1 cellular context compared by ENCODE assay signal in genomic region chr18:77733292-77733903, GRCh38.
TF ChIP-seq lines count a peak whose summit lies in the region.

No MANE protein-coding gene starts in this region.

TF ChIP-seq in K562, 482 proteins besides CTCF, POLR2A, EP300 and RAD21 (continued from another document):
- TF ChIP-seq, protein P1, sequence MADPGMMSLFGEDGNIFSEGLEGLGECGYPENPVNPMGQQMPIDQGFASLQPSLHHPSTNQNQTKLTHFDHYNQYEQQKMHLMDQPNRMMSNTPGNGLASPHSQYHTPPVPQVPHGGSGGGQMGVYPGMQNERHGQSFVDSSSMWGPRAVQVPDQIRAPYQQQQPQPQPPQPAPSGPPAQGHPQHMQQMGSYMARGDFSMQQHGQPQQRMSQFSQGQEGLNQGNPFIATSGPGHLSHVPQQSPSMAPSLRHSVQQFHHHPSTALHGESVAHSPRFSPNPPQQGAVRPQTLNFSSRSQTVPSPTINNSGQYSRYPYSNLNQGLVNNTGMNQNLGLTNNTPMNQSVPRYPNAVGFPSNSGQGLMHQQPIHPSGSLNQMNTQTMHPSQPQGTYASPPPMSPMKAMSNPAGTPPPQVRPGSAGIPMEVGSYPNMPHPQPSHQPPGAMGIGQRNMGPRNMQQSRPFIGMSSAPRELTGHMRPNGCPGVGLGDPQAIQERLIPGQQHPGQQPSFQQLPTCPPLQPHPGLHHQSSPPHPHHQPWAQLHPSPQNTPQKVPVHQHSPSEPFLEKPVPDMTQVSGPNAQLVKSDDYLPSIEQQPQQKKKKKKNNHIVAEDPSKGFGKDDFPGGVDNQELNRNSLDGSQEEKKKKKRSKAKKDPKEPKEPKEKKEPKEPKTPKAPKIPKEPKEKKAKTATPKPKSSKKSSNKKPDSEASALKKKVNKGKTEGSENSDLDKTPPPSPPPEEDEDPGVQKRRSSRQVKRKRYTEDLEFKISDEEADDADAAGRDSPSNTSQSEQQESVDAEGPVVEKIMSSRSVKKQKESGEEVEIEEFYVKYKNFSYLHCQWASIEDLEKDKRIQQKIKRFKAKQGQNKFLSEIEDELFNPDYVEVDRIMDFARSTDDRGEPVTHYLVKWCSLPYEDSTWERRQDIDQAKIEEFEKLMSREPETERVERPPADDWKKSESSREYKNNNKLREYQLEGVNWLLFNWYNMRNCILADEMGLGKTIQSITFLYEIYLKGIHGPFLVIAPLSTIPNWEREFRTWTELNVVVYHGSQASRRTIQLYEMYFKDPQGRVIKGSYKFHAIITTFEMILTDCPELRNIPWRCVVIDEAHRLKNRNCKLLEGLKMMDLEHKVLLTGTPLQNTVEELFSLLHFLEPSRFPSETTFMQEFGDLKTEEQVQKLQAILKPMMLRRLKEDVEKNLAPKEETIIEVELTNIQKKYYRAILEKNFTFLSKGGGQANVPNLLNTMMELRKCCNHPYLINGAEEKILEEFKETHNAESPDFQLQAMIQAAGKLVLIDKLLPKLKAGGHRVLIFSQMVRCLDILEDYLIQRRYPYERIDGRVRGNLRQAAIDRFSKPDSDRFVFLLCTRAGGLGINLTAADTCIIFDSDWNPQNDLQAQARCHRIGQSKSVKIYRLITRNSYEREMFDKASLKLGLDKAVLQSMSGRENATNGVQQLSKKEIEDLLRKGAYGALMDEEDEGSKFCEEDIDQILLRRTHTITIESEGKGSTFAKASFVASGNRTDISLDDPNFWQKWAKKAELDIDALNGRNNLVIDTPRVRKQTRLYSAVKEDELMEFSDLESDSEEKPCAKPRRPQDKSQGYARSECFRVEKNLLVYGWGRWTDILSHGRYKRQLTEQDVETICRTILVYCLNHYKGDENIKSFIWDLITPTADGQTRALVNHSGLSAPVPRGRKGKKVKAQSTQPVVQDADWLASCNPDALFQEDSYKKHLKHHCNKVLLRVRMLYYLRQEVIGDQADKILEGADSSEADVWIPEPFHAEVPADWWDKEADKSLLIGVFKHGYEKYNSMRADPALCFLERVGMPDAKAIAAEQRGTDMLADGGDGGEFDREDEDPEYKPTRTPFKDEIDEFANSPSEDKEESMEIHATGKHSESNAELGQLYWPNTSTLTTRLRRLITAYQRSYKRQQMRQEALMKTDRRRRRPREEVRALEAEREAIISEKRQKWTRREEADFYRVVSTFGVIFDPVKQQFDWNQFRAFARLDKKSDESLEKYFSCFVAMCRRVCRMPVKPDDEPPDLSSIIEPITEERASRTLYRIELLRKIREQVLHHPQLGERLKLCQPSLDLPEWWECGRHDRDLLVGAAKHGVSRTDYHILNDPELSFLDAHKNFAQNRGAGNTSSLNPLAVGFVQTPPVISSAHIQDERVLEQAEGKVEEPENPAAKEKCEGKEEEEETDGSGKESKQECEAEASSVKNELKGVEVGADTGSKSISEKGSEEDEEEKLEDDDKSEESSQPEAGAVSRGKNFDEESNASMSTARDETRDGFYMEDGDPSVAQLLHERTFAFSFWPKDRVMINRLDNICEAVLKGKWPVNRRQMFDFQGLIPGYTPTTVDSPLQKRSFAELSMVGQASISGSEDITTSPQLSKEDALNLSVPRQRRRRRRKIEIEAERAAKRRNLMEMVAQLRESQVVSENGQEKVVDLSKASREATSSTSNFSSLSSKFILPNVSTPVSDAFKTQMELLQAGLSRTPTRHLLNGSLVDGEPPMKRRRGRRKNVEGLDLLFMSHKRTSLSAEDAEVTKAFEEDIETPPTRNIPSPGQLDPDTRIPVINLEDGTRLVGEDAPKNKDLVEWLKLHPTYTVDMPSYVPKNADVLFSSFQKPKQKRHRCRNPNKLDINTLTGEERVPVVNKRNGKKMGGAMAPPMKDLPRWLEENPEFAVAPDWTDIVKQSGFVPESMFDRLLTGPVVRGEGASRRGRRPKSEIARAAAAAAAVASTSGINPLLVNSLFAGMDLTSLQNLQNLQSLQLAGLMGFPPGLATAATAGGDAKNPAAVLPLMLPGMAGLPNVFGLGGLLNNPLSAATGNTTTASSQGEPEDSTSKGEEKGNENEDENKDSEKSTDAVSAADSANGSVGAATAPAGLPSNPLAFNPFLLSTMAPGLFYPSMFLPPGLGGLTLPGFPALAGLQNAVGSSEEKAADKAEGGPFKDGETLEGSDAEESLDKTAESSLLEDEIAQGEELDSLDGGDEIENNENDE (IDR thresholded peaks at IDR 0.05; ENCODE audit: low read depth, low read length) = no peak
- no peak for TF ChIP-seq ZKSCAN1 (IDR thresholded peaks at IDR 0.05; ENCODE audit: low read depth, low read length)
- TF ChIP-seq CEBPG (CRISPR knock-in tag; IDR thresholded peaks at IDR 0.05) = no peak
- no peak for TF ChIP-seq CEBPG (tag; conservative IDR thresholded peaks at IDR 0.05 in 1 of 2, IDR thresholded peaks at IDR 0.05 in 1 of 2)
- no peak for TF ChIP-seq RBM14 (IDR thresholded peaks at IDR 0.05; ENCODE audit: borderline replicate concordance, insufficient read depth, low read depth, low read length)
- no peak for TF ChIP-seq ZNF655 (CRISPR knock-in tag; IDR thresholded peaks at IDR 0.05)
- no peak for TF ChIP-seq HEY1 (CRISPR knock-in tag; IDR thresholded peaks at IDR 0.05; ENCODE audit: borderline replicate concordance)
- TF ChIP-seq, protein P2, sequence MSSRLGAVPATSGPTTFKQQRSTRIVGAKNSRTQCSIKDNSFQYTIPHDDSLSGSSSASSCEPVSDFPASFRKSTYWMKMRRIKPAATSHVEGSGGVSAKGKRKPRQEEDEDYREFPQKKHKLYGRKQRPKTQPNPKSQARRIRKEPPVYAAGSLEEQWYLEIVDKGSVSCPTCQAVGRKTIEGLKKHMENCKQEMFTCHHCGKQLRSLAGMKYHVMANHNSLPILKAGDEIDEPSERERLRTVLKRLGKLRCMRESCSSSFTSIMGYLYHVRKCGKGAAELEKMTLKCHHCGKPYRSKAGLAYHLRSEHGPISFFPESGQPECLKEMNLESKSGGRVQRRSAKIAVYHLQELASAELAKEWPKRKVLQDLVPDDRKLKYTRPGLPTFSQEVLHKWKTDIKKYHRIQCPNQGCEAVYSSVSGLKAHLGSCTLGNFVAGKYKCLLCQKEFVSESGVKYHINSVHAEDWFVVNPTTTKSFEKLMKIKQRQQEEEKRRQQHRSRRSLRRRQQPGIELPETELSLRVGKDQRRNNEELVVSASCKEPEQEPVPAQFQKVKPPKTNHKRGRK (tag; IDR thresholded peaks at IDR 0.05) = no peak
TF ChIP-seq in K562: peak in this region for 0.
